In the genomic region with DNA sequence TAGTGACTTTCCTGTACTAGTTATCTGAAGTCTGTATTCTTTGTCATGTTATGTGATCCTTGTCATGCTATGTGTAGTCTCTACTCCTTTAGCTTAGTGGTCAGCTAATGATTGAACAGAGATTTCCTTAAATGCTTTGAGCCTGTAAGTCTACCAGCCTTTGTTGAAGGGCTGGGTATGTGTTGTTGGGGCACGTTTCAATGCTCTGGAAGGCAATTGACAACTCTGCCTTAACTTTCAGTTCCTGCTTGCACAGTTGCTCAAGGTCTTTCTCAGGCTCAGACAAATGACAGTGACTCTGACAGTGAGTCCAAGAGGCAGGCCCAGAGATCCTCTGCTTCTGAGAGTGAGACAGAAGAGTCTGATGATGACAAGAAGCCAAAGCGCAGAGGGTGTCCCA, we compare ENCODE assay signal across 9 cellular contexts.
DNase-seq lines count a peak whose midpoint lies in the region; ATAC-seq and TF ChIP-seq lines count a peak whose summit lies in the region.
"Had no signal": no experiment of that assay in that cellular context is flagged by ENCODE, and none has a peak within 500 bp of the region (broad histone marks: within the 10 kb centered on the region; RNA-seq: fewer than 3 reads in every experiment).

No MANE protein-coding gene starts in this region.

- TF ChIP-seq CTCF in natural killer cell (IDR thresholded peaks at IDR 0.05) = no peak

- no peaks in the 10 kb centered on the region for H3K9me3 Mint-ChIP-seq in natural killer cell
- H3K9me3 Mint-ChIP-seq in natural killer cell treated with Interleukin-12 subunit alpha and Interleukin-12 subunit beta and Interleukin-15 and Interleukin-18, amount 100 ng/mL, for 72 hours = no peaks in the 10 kb centered on the region
- H3K9me3 Mint-ChIP-seq in activated T-cell treated with anti-CD3 and anti-CD28 coated beads, Interleukin-2, amount 50 U/mL, for 4 hours = no peaks in the 10 kb centered on the region

- DNase-seq in natural killer cell (no peak), NOMO-1 treated with DMSO at 0.1 percent for 48 hours (lab: John Stamatoyannopoulos, UW; ENCODE audit: unreplicated experiment) (peak; percentile 37), NCI-H748 (lab: John Stamatoyannopoulos, UW; ENCODE audit: unreplicated experiment) (no peak), KG1 (lab: John Stamatoyannopoulos, UW) (no peak)
- DNase-seq in natural killer cell treated with Interleukin-12 subunit alpha and Interleukin-12 subunit beta and Interleukin-15 and Interleukin-18, amount 100 ng/mL, for 72 hours (ENCODE audit: low spot score) = no peak
- no peak for DNase-seq in activated CD4-positive, alpha-beta T cell treated with anti-CD3 and anti-CD28 coated beads, Interleukin-2, amount 50 U/mL, for 4 hours
- no peak for DNase-seq in activated T-cell treated with anti-CD3 and anti-CD28 coated beads, Interleukin-2, amount 50 U/mL, for 4 hours
- DNase-seq: NCI-H446 treated with DMSO at 0.1 percent for 48 hours had no signal

- intact Hi-C loops in natural killer cell (cut with micrococcal nuclease) = no loop called here

- H3K27me3 Mint-ChIP-seq in natural killer cell (ENCODE audit: low read depth in 2 of 2) = no peaks in the 10 kb centered on the region
- H3K27me3 Mint-ChIP-seq in natural killer cell treated with Interleukin-12 subunit alpha and Interleukin-12 subunit beta and Interleukin-15 and Interleukin-18, amount 100 ng/mL, for 72 hours = no peaks in the 10 kb centered on the region
- H3K27me3 Mint-ChIP-seq in activated T-cell treated with anti-CD3 and anti-CD28 coated beads, Interleukin-2, amount 50 U/mL, for 4 hours (ENCODE audit: low read depth) = no peaks in the 10 kb centered on the region

- H3K4me1 Mint-ChIP-seq in natural killer cell = peaks cover 19 to 22% of the 10 kb centered on the region in 2 donors
- peaks cover 13 to 16% of the 10 kb centered on the region in 2 donors for H3K4me1 Mint-ChIP-seq in natural killer cell treated with Interleukin-12 subunit alpha and Interleukin-12 subunit beta and Interleukin-15 and Interleukin-18, amount 100 ng/mL, for 72 hours (ENCODE audit: low read depth in 2 of 2)
- H3K4me1 Mint-ChIP-seq in activated T-cell treated with anti-CD3 and anti-CD28 coated beads, Interleukin-2, amount 50 U/mL, for 4 hours (ENCODE audit: low read depth) = peaks cover 8% of the 10 kb centered on the region

- H3K36me3 Mint-ChIP-seq in natural killer cell = peaks cover 30% of the 10 kb centered on the region
- peaks cover 46% of the 10 kb centered on the region for H3K36me3 Mint-ChIP-seq in natural killer cell treated with Interleukin-12 subunit alpha and Interleukin-12 subunit beta and Interleukin-15 and Interleukin-18, amount 100 ng/mL, for 72 hours
- peaks cover 45% of the 10 kb centered on the region for H3K36me3 Mint-ChIP-seq in activated T-cell treated with anti-CD3 and anti-CD28 coated beads, Interleukin-2, amount 50 U/mL, for 4 hours (ENCODE audit: insufficient read depth)

- ATAC-seq in natural killer cell = no peak
- ATAC-seq in natural killer cell treated with Interleukin-12 subunit alpha and Interleukin-12 subunit beta and Interleukin-15 and Interleukin-18, amount 100 ng/mL, for 72 hours = no peak
- peak; percentile 75 for ATAC-seq in HG02610 (IDR thresholded peaks at IDR 0.05; ENCODE audit: unreplicated experiment)
- ATAC-seq in activated T-cell treated with anti-CD3 and anti-CD28 coated beads, Interleukin-2, amount 50 U/mL, for 4 hours = no peak

- peak overlapping the region; percentile 12 to 47 for H3K27ac Mint-ChIP-seq in natural killer cell
- peak overlapping the region in 1 of 2 donors; percentile 28 for H3K27ac Mint-ChIP-seq in natural killer cell treated with Interleukin-12 subunit alpha and Interleukin-12 subunit beta and Interleukin-15 and Interleukin-18, amount 100 ng/mL, for 72 hours

- no peak overlapping the region for H3K4me3 Mint-ChIP-seq in natural killer cell
- H3K4me3 Mint-ChIP-seq in natural killer cell treated with Interleukin-12 subunit alpha and Interleukin-12 subunit beta and Interleukin-15 and Interleukin-18, amount 100 ng/mL, for 72 hours = no peak overlapping the region
- no peak overlapping the region for H3K4me3 Mint-ChIP-seq in activated T-cell treated with anti-CD3 and anti-CD28 coated beads, Interleukin-2, amount 50 U/mL, for 4 hours
